In genomic region chr19:35294328-35294727, GRCh38 we compare ENCODE assay signal across 1 cellular context.
A peak's percentile ranks its signal among the peaks of the same experiment; 100 is the strongest.
TF ChIP-seq lines count a peak whose summit lies in the region.

No MANE protein-coding gene starts in this region.

TF ChIP-seq in K562, 482 proteins besides CTCF, POLR2A, EP300 and RAD21:
- no peak for TF ChIP-seq HNRNPK (IDR thresholded peaks at IDR 0.05; ENCODE audit: low read depth, low read length, poor library complexity, severe bottlenecking)
- no peak for TF ChIP-seq NR0B1 (IDR thresholded peaks at IDR 0.05; ENCODE audit: partially characterized antibody)
- no peak for TF ChIP-seq TARDBP (IDR thresholded peaks at IDR 0.05)
- TF ChIP-seq ZFP36 (IDR thresholded peaks at IDR 0.05; ENCODE audit: low read depth, low read length, partially characterized antibody): peak; percentile 85
- TF ChIP-seq STAT5A (IDR thresholded peaks at IDR 0.05; ENCODE audit: borderline replicate concordance, low read length): no peak
- TF ChIP-seq MED1 (CRISPR knock-in tag; IDR thresholded peaks at IDR 0.05; ENCODE audit: borderline replicate concordance): no peak
- TF ChIP-seq ZNF124 (CRISPR knock-in tag; IDR thresholded peaks at IDR 0.05): no peak
- peak; percentile 55; the same call in 1 of the 2 replicates for TF ChIP-seq BCOR (IDR thresholded peaks at IDR 0.05)
- no peak for TF ChIP-seq POLR2AphosphoS2 (IDR thresholded peaks at IDR 0.05; ENCODE audit: low read length)
- TF ChIP-seq TGIF2 (CRISPR knock-in tag; IDR thresholded peaks at IDR 0.05): no peak
- no peak for TF ChIP-seq ZNF253 (CRISPR knock-in tag; conservative IDR thresholded peaks at IDR 0.05)
- no peak for TF ChIP-seq SUPT5H (IDR thresholded peaks at IDR 0.05)
- no peak for TF ChIP-seq CREBBP (IDR thresholded peaks at IDR 0.05; ENCODE audit: low read depth, low read length)
- TF ChIP-seq SLC30A9 (CRISPR knock-in tag; IDR thresholded peaks at IDR 0.05): no peak
- TF ChIP-seq HLTF (IDR thresholded peaks at IDR 0.05): no peak
- no peak for TF ChIP-seq ZBTB40 (IDR thresholded peaks at IDR 0.05)
- TF ChIP-seq ZBTB40 (CRISPR knock-in tag; IDR thresholded peaks at IDR 0.05): no peak
- TF ChIP-seq HDAC1 (IDR thresholded peaks at IDR 0.05): 0 out of 4 replicates have a peak, but pooled peaks of 1 of the 2 experiments have one; percentile 16
- no peak for TF ChIP-seq CC2D1A (IDR thresholded peaks at IDR 0.05)
- TF ChIP-seq ELF2 (CRISPR knock-in tag; IDR thresholded peaks at IDR 0.05): no peak
- TF ChIP-seq NFIC (IDR thresholded peaks at IDR 0.05): peak; percentile 76
- TF ChIP-seq DIDO1 (tag; IDR thresholded peaks at IDR 0.05; ENCODE audit: low read depth): no peak
- no peak for TF ChIP-seq MXI1 (IDR thresholded peaks at IDR 0.05; ENCODE audit: low read depth, low read length)
- no peak for TF ChIP-seq KAT8 (IDR thresholded peaks at IDR 0.05; ENCODE audit: low read depth)
- no peak for TF ChIP-seq KLF1 (tag; IDR thresholded peaks at IDR 0.05)
- no peak for TF ChIP-seq MECOM (CRISPR knock-in tag; IDR thresholded peaks at IDR 0.05)
- peak; percentile 8 to 45; a peak in 1 of 4 replicates for TF ChIP-seq KDM1A (IDR thresholded peaks at IDR 0.05)
- TF ChIP-seq SMARCC2 (IDR thresholded peaks at IDR 0.05; ENCODE audit: low read depth): no peak
- TF ChIP-seq ZNF24 (IDR thresholded peaks at IDR 0.05): no peak
- no peak for TF ChIP-seq MAX (CRISPR knock-in tag; IDR thresholded peaks at IDR 0.05)
- no peak for TF ChIP-seq MAZ (CRISPR knock-in tag; conservative IDR thresholded peaks at IDR 0.05 in 1 of 2, IDR thresholded peaks at IDR 0.05 in 1 of 2)
- TF ChIP-seq OTX1 (CRISPR knock-in tag; IDR thresholded peaks at IDR 0.05): no peak
- no peak for TF ChIP-seq TAF15 (IDR thresholded peaks at IDR 0.05; ENCODE audit: low read depth, low read length)
- no peak for TF ChIP-seq CBX1 (IDR thresholded peaks at IDR 0.05; ENCODE audit: low read depth)
- TF ChIP-seq NCOA6 (IDR thresholded peaks at IDR 0.05): no peak
- TF ChIP-seq RFX1 (IDR thresholded peaks at IDR 0.05): no peak
- TF ChIP-seq RNF2 (IDR thresholded peaks at IDR 0.05): no peak
- TF ChIP-seq ZNF175 (CRISPR knock-in tag; IDR thresholded peaks at IDR 0.05; ENCODE audit: low read depth): no peak
- TF ChIP-seq MIER1 (IDR thresholded peaks at IDR 0.05; ENCODE audit: low read depth): no peak
- peak; percentile 54 for TF ChIP-seq RBM25 (IDR thresholded peaks at IDR 0.05; ENCODE audit: low read depth, low read length, severe bottlenecking)
- no peak for TF ChIP-seq STAG1 (CRISPR knock-in tag; IDR thresholded peaks at IDR 0.05; ENCODE audit: borderline replicate concordance)
- no peak for TF ChIP-seq ATF6 (CRISPR knock-in tag; IDR thresholded peaks at IDR 0.05)
- no peak for TF ChIP-seq HES1 (IDR thresholded peaks at IDR 0.05; ENCODE audit: low read depth)
- no peak for TF ChIP-seq TFAP4 (CRISPR knock-in tag; IDR thresholded peaks at IDR 0.05; ENCODE audit: borderline replicate concordance)
- TF ChIP-seq HSF4 (CRISPR knock-in tag; IDR thresholded peaks at IDR 0.05; ENCODE audit: borderline replicate concordance): no peak
